Comparison of ENCODE assay signal across 19 cellular contexts in genomic region chr14:51295666-51296263, GRCh38.
"Had no signal": no experiment of that assay in that cellular context is flagged by ENCODE, and none has a peak within 500 bp of the region (broad histone marks: within the 10 kb centered on the region; RNA-seq: fewer than 3 reads in every experiment).

No MANE protein-coding gene starts in this region.

- H3K36me3 ChIP-seq: transverse colon had no signal

- H3K36me3 Mint-ChIP-seq: natural killer cell had no signal

- H3K4me3 Mint-ChIP-seq: activated CD4-positive, alpha-beta memory T cell treated with anti-CD3 and anti-CD28 coated beads, Interleukin-2, amount 10 ng/mL, durations not matched to agents 7 days and 5 days; activated T-helper 1 cell treated with anti-CD3 and anti-CD28 coated beads, Interleukin-12 subunit alpha, Interleukin-12 subunit beta, Interleukin-2, Interleukin-4 antibody, amounts not matched to agents 30 ng/mL and 10 ng/mL and 1 ng/mL, durations not matched to agents 14 hours and 24 hours and 36 hours; immature natural killer cell; natural killer cell; stimulated activated naive B cell treated with anti-CD40 and anti-IgM and Interleukin-4, amounts not matched to agents 10 μg/mL and 1 μg/mL and 100 μg/mL, for 72 hours had no signal

- ATAC-seq: left colon, mucosa of descending colon, natural killer cell, right cardiac atrium had no signal

- DNase-seq: activated CD4-positive, alpha-beta memory T cell treated with anti-CD3 and anti-CD28 coated beads, Interleukin-2, amount 10 ng/mL, durations not matched to agents 7 days and 5 days; activated naive CD4-positive, alpha-beta T cell; caudate nucleus; effector memory CD4-positive, alpha-beta T cell; erythroblast; immature natural killer cell; left colon; mucosa of descending colon; natural killer cell; nucleus accumbens; right cardiac atrium; stimulated activated naive B cell treated with anti-CD40 and anti-IgM and Interleukin-4, amounts not matched to agents 10 μg/mL and 1 μg/mL and 100 μg/mL, for 72 hours; substantia nigra; SW 1271; transverse colon had no signal

- H3K27me3 ChIP-seq: transverse colon had no signal

- H3K4me1 Mint-ChIP-seq: immature natural killer cell, natural killer cell had no signal

- H3K27ac ChIP-seq: coronary artery, transverse colon had no signal

- H3K9me3 Mint-ChIP-seq: activated CD4-positive, alpha-beta memory T cell treated with anti-CD3 and anti-CD28 coated beads, Interleukin-2, amount 10 ng/mL, durations not matched to agents 7 days and 5 days; activated T-helper 1 cell treated with anti-CD3 and anti-CD28 coated beads, Interleukin-12 subunit alpha, Interleukin-12 subunit beta, Interleukin-2, Interleukin-4 antibody, amounts not matched to agents 30 ng/mL and 10 ng/mL and 1 ng/mL, durations not matched to agents 14 hours and 24 hours and 36 hours; immature natural killer cell; natural killer cell; stimulated activated naive B cell treated with anti-CD40 and anti-IgM and Interleukin-4, amounts not matched to agents 10 μg/mL and 1 μg/mL and 100 μg/mL, for 72 hours had no signal

- H3K4me2 ChIP-seq: smooth muscle cell had no signal

- H3K27me3 Mint-ChIP-seq: activated CD4-positive, alpha-beta memory T cell treated with anti-CD3 and anti-CD28 coated beads, Interleukin-2, amount 10 ng/mL, durations not matched to agents 7 days and 5 days had no signal

- H3K27ac Mint-ChIP-seq: activated CD4-positive, alpha-beta memory T cell treated with anti-CD3 and anti-CD28 coated beads, Interleukin-2, amount 10 ng/mL, durations not matched to agents 7 days and 5 days; activated T-helper 1 cell treated with anti-CD3 and anti-CD28 coated beads, Interleukin-12 subunit alpha, Interleukin-12 subunit beta, Interleukin-2, Interleukin-4 antibody, amounts not matched to agents 30 ng/mL and 10 ng/mL and 1 ng/mL, durations not matched to agents 14 hours and 24 hours and 36 hours; immature natural killer cell; natural killer cell; stimulated activated naive B cell treated with anti-CD40 and anti-IgM and Interleukin-4, amounts not matched to agents 10 μg/mL and 1 μg/mL and 100 μg/mL, for 72 hours had no signal

- H3K9me3 ChIP-seq: mucosa of descending colon, transverse colon had no signal

- H3K4me3 ChIP-seq: coronary artery, lung, mucosa of descending colon, smooth muscle cell, transverse colon had no signal
